In the genomic region with DNA sequence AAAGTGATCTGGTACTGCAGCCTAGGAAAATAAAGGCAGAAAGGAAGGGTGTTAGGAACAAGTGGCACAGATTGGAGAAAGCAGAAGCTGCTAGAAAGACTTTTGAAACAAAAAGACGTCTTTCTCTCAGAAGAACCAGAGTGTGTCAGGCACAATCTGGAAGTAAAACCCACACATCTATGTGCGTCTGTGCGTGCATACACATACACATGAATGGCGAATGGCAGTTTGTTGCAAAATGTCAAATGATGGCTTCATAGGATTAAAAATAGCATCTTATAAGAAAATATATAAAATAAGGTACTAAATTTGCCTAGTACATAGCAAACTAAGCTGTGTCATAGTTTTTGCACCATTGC, we compare ENCODE assay signal across 17 cellular contexts.
DNase-seq lines count a peak whose midpoint lies in the region; ATAC-seq lines count a peak whose summit lies in the region.
"Had no signal": no experiment of that assay in that cellular context is flagged by ENCODE, and none has a peak within 500 bp of the region (broad histone marks: within the 10 kb centered on the region; RNA-seq: fewer than 3 reads in every experiment).

No MANE protein-coding gene starts in this region.

- no peak overlapping the region for H3K4me3 Mint-ChIP-seq in memory B cell
- H3K4me3 Mint-ChIP-seq in stimulated activated naive B cell treated with anti-CD40 and anti-IgM and Interleukin-4, amounts not matched to agents 10 μg/mL and 1 μg/mL and 100 μg/mL, for 72 hours: peak overlapping the region in 1 of 2 donors; percentile 16
- H3K4me3 Mint-ChIP-seq: CD8-positive, alpha-beta T cell; T-helper 17 cell had no signal

- no peak for DNase-seq in memory B cell (ENCODE audit: low spot score in 2 of 2)
- DNase-seq in stimulated activated naive B cell treated with anti-CD40 and anti-IgM and Interleukin-4, amounts not matched to agents 10 μg/mL and 1 μg/mL and 100 μg/mL, for 72 hours: no peak
- DNase-seq: CD8-positive, alpha-beta T cell; KBM-7; MG63; NCI-H1092 treated with DMSO at 0.1 percent for 48 hours; NCI-H1694 treated with DMSO at 0.1 percent for 48 hours; NCI-H446; SHP77; T-helper 17 cell had no signal

- H3K27ac Mint-ChIP-seq in memory B cell: peak overlapping the region; percentile 26
- no peak overlapping the region for H3K27ac Mint-ChIP-seq in stimulated activated naive B cell treated with anti-CD40 and anti-IgM and Interleukin-4, amounts not matched to agents 10 μg/mL and 1 μg/mL and 100 μg/mL, for 72 hours
- H3K27ac Mint-ChIP-seq: CD8-positive, alpha-beta T cell; T-helper 17 cell had no signal

- peaks cover 28% of the 10 kb centered on the region for H3K36me3 Mint-ChIP-seq in memory B cell
- H3K36me3 Mint-ChIP-seq in stimulated activated naive B cell treated with anti-CD40 and anti-IgM and Interleukin-4, amounts not matched to agents 10 μg/mL and 1 μg/mL and 100 μg/mL, for 72 hours: peaks cover 15 to 28% of the 10 kb centered on the region in 2 donors
- H3K36me3 Mint-ChIP-seq: CD8-positive, alpha-beta T cell had no signal

- H3K9me3 Mint-ChIP-seq in memory B cell: peaks cover 3% of the 10 kb centered on the region
- H3K9me3 Mint-ChIP-seq in stimulated activated naive B cell treated with anti-CD40 and anti-IgM and Interleukin-4, amounts not matched to agents 10 μg/mL and 1 μg/mL and 100 μg/mL, for 72 hours: peaks cover 7 to 9% of the 10 kb centered on the region in 2 donors

- H3K27me3 Mint-ChIP-seq in memory B cell: no peaks in the 10 kb centered on the region
- H3K27me3 Mint-ChIP-seq in stimulated activated naive B cell treated with anti-CD40 and anti-IgM and Interleukin-4, amounts not matched to agents 10 μg/mL and 1 μg/mL and 100 μg/mL, for 72 hours: no peaks in the 10 kb centered on the region
- H3K27me3 Mint-ChIP-seq: T-helper 17 cell had no signal

- H3K4me1 Mint-ChIP-seq in memory B cell: peaks cover 41% of the 10 kb centered on the region
- peaks cover 27 to 40% of the 10 kb centered on the region in 2 donors for H3K4me1 Mint-ChIP-seq in stimulated activated naive B cell treated with anti-CD40 and anti-IgM and Interleukin-4, amounts not matched to agents 10 μg/mL and 1 μg/mL and 100 μg/mL, for 72 hours
- H3K4me1 Mint-ChIP-seq: T-helper 17 cell had no signal

- peak; percentile 56 for ATAC-seq in GM19351 (IDR thresholded peaks at IDR 0.05; ENCODE audit: unreplicated experiment)
- ATAC-seq in HG03432 (IDR thresholded peaks at IDR 0.05; ENCODE audit: unreplicated experiment): peak; percentile 58
- peak; percentile 32 for ATAC-seq in memory B cell (ENCODE audit: low read depth)
- peak; percentile 73 to 82 for ATAC-seq in stimulated activated naive B cell treated with anti-CD40 and anti-IgM and Interleukin-4, amounts not matched to agents 10 μg/mL and 1 μg/mL and 100 μg/mL, for 72 hours (replicated peaks)
- no peak for ATAC-seq in GM19463 (IDR thresholded peaks at IDR 0.05; ENCODE audit: unreplicated experiment)
- no peak for ATAC-seq in GM21367 (IDR thresholded peaks at IDR 0.05; ENCODE audit: unreplicated experiment)
- ATAC-seq in HG02885 (IDR thresholded peaks at IDR 0.05; ENCODE audit: poor library complexity, unreplicated experiment): no peak
- ATAC-seq: CD8-positive, alpha-beta T cell; HCT116; Panc1; T-helper 17 cell had no signal

Comparison
In these comparisons a context has a peak if more than half of its experiments do, and no peak if none do; other contexts are left out.
1. ATAC-seq: peak in GM19351 (single experiment), HG03432 (single experiment), memory B cell (single experiment) and stimulated activated naive B cell treated with anti-CD40 and anti-IgM and Interleukin-4, amounts not matched to agents 10 μg/mL and 1 μg/mL and 100 μg/mL, for 72 hours (2 of 2); none in GM19463 (single experiment), GM21367 (single experiment) and HG02885 (single experiment).